In the genomic region with DNA sequence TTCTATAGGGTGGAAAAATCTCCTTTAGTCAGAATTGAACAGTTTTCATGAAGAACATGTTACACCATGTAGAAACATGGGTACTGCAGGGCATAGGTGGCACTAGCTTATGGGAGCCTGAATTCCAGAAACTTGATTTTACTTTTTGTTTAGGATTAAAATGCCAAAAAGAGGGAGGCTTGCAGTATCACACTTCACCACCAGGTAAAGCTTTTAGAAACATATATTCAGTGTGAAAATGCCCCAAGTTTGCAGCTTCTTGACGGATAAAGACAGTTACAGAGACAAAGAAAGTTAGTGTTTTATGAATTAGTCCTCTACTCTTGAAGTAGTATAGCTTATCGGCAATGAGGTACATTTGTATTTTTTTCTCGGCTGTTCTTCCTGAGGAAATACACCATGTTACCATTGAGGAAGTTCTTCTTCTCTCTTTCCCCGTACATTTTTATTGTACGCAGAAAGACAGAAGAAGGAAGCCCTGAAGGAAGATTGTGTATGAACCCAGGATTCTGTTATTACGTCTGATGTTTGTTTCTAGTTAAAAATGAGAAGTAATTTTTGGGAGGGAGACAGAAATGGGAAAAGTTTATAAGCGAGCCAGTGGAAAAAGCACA, we compare ENCODE assay signal across 1 cellular context.
TF ChIP-seq lines count a peak whose summit lies in the region.

No MANE protein-coding gene starts in this region.

TF ChIP-seq in HCT116, 20 proteins besides CTCF, POLR2A, EP300 and RAD21 (continued from another document):
- TF ChIP-seq, protein P1, sequence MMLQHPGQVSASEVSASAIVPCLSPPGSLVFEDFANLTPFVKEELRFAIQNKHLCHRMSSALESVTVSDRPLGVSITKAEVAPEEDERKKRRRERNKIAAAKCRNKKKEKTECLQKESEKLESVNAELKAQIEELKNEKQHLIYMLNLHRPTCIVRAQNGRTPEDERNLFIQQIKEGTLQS (IDR thresholded peaks at IDR 0.05): no peak
- no peak for TF ChIP-seq CBX3 (IDR thresholded peaks at IDR 0.05; ENCODE audit: low read depth)
- TF ChIP-seq TCF7L2 (IDR thresholded peaks at IDR 0.05; ENCODE audit: borderline replicate concordance, extremely low read depth, insufficient read depth, insufficient read length): no peak
